In the genomic region with DNA sequence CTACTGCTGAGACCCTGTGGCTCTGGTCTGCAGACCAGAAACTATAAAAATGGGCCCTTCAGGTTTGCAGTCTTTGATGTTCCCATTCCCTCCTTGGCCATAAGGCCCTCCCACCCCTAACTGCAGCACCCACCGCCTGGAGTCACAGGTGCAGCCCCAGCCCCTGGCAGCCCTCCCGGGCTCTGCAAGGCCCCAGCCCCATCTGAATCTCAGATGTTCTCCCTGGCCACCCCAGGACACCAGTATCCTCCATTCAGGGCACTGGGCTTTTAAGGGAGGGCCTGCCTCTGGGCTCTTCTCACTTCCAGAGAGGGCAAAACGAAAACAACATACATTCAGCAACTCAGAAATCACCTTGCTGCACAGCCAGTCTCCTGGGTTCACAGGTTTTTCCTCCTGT, we compare ENCODE assay signal across 22 cellular contexts.
"Had no signal": no experiment of that assay in that cellular context is flagged by ENCODE, and none has a peak within 500 bp of the region (broad histone marks: within the 10 kb centered on the region; RNA-seq: fewer than 3 reads in every experiment).

No MANE protein-coding gene starts in this region.

- H3K4me3 Mint-ChIP-seq: activated naive CD4-positive, alpha-beta T cell treated with anti-CD3 and anti-CD28 coated beads, Interleukin-2, amount 10 ng/mL, durations not matched to agents 7 days and 5 days; immature natural killer cell; nephron progenitor cell; stimulated activated memory B cell treated with anti-CD40 and anti-IgM and Interleukin-4, amounts not matched to agents 10 μg/mL and 1 μg/mL and 100 μg/mL, for 72 hours; T-helper 1 cell treated with Interleukin-12 subunit alpha and Interleukin-12 subunit beta and Interleukin-4 antibody, amounts not matched to agents 30 μg/mL and 1 μg/mL, for 36 hours had no signal

- H3K9me3 ChIP-seq: left ventricle myocardium inferior, right lobe of liver, transverse colon, uterus had no signal

- H3K4me1 Mint-ChIP-seq: activated naive CD4-positive, alpha-beta T cell treated with anti-CD3 and anti-CD28 coated beads, Interleukin-2, amount 10 ng/mL, durations not matched to agents 7 days and 5 days; immature natural killer cell; stimulated activated memory B cell treated with anti-CD40 and anti-IgM and Interleukin-4, amounts not matched to agents 10 μg/mL and 1 μg/mL and 100 μg/mL, for 72 hours had no signal

- ATAC-seq: stimulated activated memory B cell treated with anti-CD40 and anti-IgM and Interleukin-4, amounts not matched to agents 10 μg/mL and 1 μg/mL and 100 μg/mL, for 72 hours had no signal

- H3K4me3 ChIP-seq: hepatocyte, left ventricle myocardium inferior, right lobe of liver, skin epidermis, transverse colon, uterus had no signal

- DNase-seq: activated CD4-positive, alpha-beta T cell treated with anti-CD3 and anti-CD28 coated beads for 4 hours; activated CD4-positive, alpha-beta T cell treated with anti-CD3 and anti-CD28 coated beads, Interleukin-2, amount 50 U/mL, for 48 hours; activated CD4-positive, CD25-positive, alpha-beta regulatory T cell; activated effector memory CD4-positive, alpha-beta T cell treated with anti-CD3 and anti-CD28 coated beads, Interleukin-2, amount 50 U/mL, for 16 hours; activated naive CD4-positive, alpha-beta T cell treated with anti-CD3 and anti-CD28 coated beads, Interleukin-2, amount 10 ng/mL, durations not matched to agents 7 days and 5 days; amygdala; foreskin melanocyte; immature natural killer cell; kidney glomerular epithelial cell; left ventricle myocardium inferior; mammary epithelial cell; nephron progenitor cell; right lobe of liver; T1000; transverse colon; uterus had no signal

- H3K4me1 ChIP-seq: left ventricle myocardium inferior, parathyroid adenoma, right lobe of liver, transverse colon, uterus had no signal

- H3K36me3 ChIP-seq: left ventricle myocardium inferior, right lobe of liver, transverse colon, uterus had no signal

- H3K36me3 Mint-ChIP-seq: activated naive CD4-positive, alpha-beta T cell treated with anti-CD3 and anti-CD28 coated beads, Interleukin-2, amount 10 ng/mL, durations not matched to agents 7 days and 5 days; immature natural killer cell; stimulated activated memory B cell treated with anti-CD40 and anti-IgM and Interleukin-4, amounts not matched to agents 10 μg/mL and 1 μg/mL and 100 μg/mL, for 72 hours had no signal

- H3K27ac Mint-ChIP-seq: activated naive CD4-positive, alpha-beta T cell treated with anti-CD3 and anti-CD28 coated beads, Interleukin-2, amount 10 ng/mL, durations not matched to agents 7 days and 5 days; immature natural killer cell; nephron progenitor cell; stimulated activated memory B cell treated with anti-CD40 and anti-IgM and Interleukin-4, amounts not matched to agents 10 μg/mL and 1 μg/mL and 100 μg/mL, for 72 hours; T-helper 1 cell treated with Interleukin-12 subunit alpha and Interleukin-12 subunit beta and Interleukin-4 antibody, amounts not matched to agents 30 μg/mL and 1 μg/mL, for 36 hours had no signal

- H3K27ac ChIP-seq: hepatocyte, left ventricle myocardium inferior, parathyroid adenoma, right lobe of liver, skin epidermis, transverse colon, uterus had no signal

- H3K9ac ChIP-seq: parathyroid adenoma had no signal

- H3K9me3 Mint-ChIP-seq: activated naive CD4-positive, alpha-beta T cell treated with anti-CD3 and anti-CD28 coated beads, Interleukin-2, amount 10 ng/mL, durations not matched to agents 7 days and 5 days; immature natural killer cell; nephron progenitor cell; T-helper 1 cell treated with Interleukin-12 subunit alpha and Interleukin-12 subunit beta and Interleukin-4 antibody, amounts not matched to agents 30 μg/mL and 1 μg/mL, for 36 hours had no signal

- FAIRE-seq: bronchial epithelial cell had no signal
